Comparison of ENCODE assay signal across 8 cellular contexts in the genomic region with DNA sequence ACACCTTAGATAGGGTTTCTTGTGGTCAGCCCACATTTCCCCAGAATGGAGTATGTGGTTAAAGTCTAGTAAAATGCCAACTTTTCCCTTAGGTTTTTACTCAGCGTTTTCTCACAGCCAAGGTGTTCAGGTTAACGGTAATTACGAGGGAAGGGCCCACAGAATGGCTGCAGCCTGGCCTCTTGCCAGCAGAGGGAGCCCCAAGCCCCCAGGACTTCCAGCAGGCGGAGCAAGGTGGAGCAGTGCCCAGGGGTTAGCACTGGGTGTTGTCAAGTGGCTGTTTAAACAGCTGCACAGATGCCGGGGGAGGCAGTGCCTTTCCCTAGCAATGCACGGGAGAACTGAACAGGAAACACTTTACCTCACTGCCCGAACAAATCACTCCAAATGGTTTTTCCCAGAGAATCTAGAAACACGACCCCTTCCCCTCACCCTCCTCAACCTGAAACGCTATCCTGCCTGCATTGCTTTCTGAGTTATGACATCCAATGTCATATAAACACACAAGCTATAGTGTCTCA.
DNase-seq lines count a peak whose midpoint lies in the region; ATAC-seq and TF ChIP-seq lines count a peak whose summit lies in the region.

No MANE protein-coding gene starts in this region.

- no peaks in the 10 kb centered on the region for H3K9me3 ChIP-seq in WERI-Rb-1 (ENCODE audit: severe bottlenecking)

- H3K4me3 ChIP-seq in WERI-Rb-1 (ENCODE audit: low read depth, low read length) (no peak overlapping the region), brain microvascular endothelial cell (ENCODE audit: low read depth, low read length) (no peak overlapping the region)

- H3K27me3 ChIP-seq in WERI-Rb-1 (ENCODE audit: insufficient read depth, low read depth, severe bottlenecking) (no peaks in the 10 kb centered on the region), brain microvascular endothelial cell (replicated peaks) (no peaks in the 10 kb centered on the region)

- in situ Hi-C loops in brain microvascular endothelial cell (cut with HindIII; ENCODE audit: low pct_ligation_motif_present, low sequenced_read_pairs) = no loop called here

- TF ChIP-seq CTCF in WERI-Rb-1 (IDR thresholded peaks at IDR 0.05; ENCODE audit: low read depth, low read length) = peak; percentile 99
- TF ChIP-seq CTCF in brain microvascular endothelial cell (IDR thresholded peaks at IDR 0.05; ENCODE audit: low read depth, low read length, missing control alignments) = peak; percentile 99

- H3K36me3 ChIP-seq in WERI-Rb-1 = peaks cover 91% of the 10 kb centered on the region
- H3K36me3 ChIP-seq in brain microvascular endothelial cell (replicated peaks) = peaks cover 86% of the 10 kb centered on the region

- DNase-seq in D341Med (ENCODE audit: low spot score) = peak; percentile 94
- peak; percentile 77 for DNase-seq in NCI-H2171 (lab: John Stamatoyannopoulos, UW)
- peak; percentile 87 for DNase-seq in WERI-Rb-1
- peak; percentile 39 for DNase-seq in brain microvascular endothelial cell
- DNase-seq in islet precursor cell = peak; percentile 96
- peak; percentile 59 to 78 (median 70) for DNase-seq in stimulated activated CD4-positive, alpha-beta T cell treated with anti-CD3 and anti-CD28 coated beads, Interleukin-1b, Interleukin-23, amount 100 ng/mL, for 24 hours (ENCODE audit: low read depth in 4 of 4, low spot score in 1 of 4)

- H3K27ac ChIP-seq in WERI-Rb-1 = peak overlapping the region; percentile 94
- H3K27ac ChIP-seq in brain microvascular endothelial cell = no peak overlapping the region

- ATAC-seq in HG02571 (IDR thresholded peaks at IDR 0.05; ENCODE audit: unreplicated experiment) (peak; percentile 53), GM21786 (IDR thresholded peaks at IDR 0.05; ENCODE audit: unreplicated experiment) (no peak)

Comparison
In these comparisons a context has a peak if more than half of its experiments do, and no peak if none do; other contexts are left out.
1. DNase-seq: peak in every context shown above with its lines; median percentile 96 in islet precursor cell; 94 in D341Med; 87 in WERI-Rb-1; 77 in NCI-H2171; 70 in stimulated activated CD4-positive, alpha-beta T cell treated with anti-CD3 and anti-CD28 coated beads, Interleukin-1b, Interleukin-23, amount 100 ng/mL, for 24 hours; 39 in brain microvascular endothelial cell.